ENCODE assay signal across 29 cellular contexts in genomic region chr1:47629201-47629600, GRCh38.
"Had no signal": no experiment of that assay in that cellular context is flagged by ENCODE, and none has a peak within 500 bp of the region (broad histone marks: within the 10 kb centered on the region; RNA-seq: fewer than 3 reads in every experiment).

No MANE protein-coding gene starts in this region.

- H3K9me3 ChIP-seq: left ventricle myocardium inferior, mucosa of descending colon, pancreas, prostate gland, stomach, testis, thyroid gland, transverse colon, upper lobe of left lung, uterus had no signal

- H3K27me3 ChIP-seq: pancreas, testis, thyroid gland, transverse colon, upper lobe of left lung, uterus had no signal

- ATAC-seq: left colon; mucosa of descending colon; naive thymus-derived CD8-positive, alpha-beta T cell; pancreas; right cardiac atrium; sciatic nerve; stimulated activated naive B cell treated with anti-CD40 and anti-IgM and Interleukin-4, amounts not matched to agents 10 μg/mL and 1 μg/mL and 100 μg/mL, for 72 hours; stimulated activated naive CD8-positive, alpha-beta T cell treated with anti-CD3 and anti-CD28 coated beads, Interleukin-15, Interleukin-2, amounts not matched to agents 100 U/mL and 50 U/mL, for 24 hours had no signal

- H3K4me3 ChIP-seq: left ventricle myocardium inferior, lung, mucosa of descending colon, pancreas, prostate gland, skin epidermis, stomach, testis, thyroid gland, transverse colon, upper lobe of left lung, uterus had no signal

- H3K27ac ChIP-seq: left ventricle myocardium inferior, pancreas, prostate gland, skin epidermis, stomach, testis, thyroid gland, transverse colon, upper lobe of left lung, uterus had no signal

- H3K36me3 ChIP-seq: left ventricle myocardium inferior, pancreas, prostate gland, stomach, thyroid gland, transverse colon, upper lobe of left lung, uterus had no signal

- DNase-seq: hypothalamus; immature natural killer cell; kidney; left colon; left ventricle myocardium inferior; mesendoderm; midbrain; mucosa of descending colon; nucleus accumbens; pancreas; retina; right cardiac atrium; stimulated activated CD4-positive, alpha-beta T cell treated with anti-CD3 and anti-CD28 coated beads, Interleukin-12 subunit alpha, Interleukin-12 subunit beta, amount 100 ng/mL, for 4 hours; stimulated activated CD4-positive, alpha-beta T cell treated with anti-CD3 and anti-CD28 coated beads, Interleukin-15, amount 100 ng/mL, for 24 hours; stimulated activated CD4-positive, alpha-beta T cell treated with anti-CD3 and anti-CD28 coated beads, Interleukin-2, amount 100 ng/mL, for 24 hours; stimulated activated CD4-positive, alpha-beta T cell treated with anti-CD3 and anti-CD28 coated beads, Interleukin-4, amount 100 ng/mL, for 1 hour; stimulated activated naive B cell treated with anti-CD40 and anti-IgM and Interleukin-4, amounts not matched to agents 10 μg/mL and 1 μg/mL and 100 μg/mL, for 72 hours; stimulated activated naive CD8-positive, alpha-beta T cell treated with anti-CD3 and anti-CD28 coated beads, Interleukin-15, Interleukin-2, amounts not matched to agents 100 U/mL and 50 U/mL, for 24 hours; thyroid gland; transverse colon; uterus had no signal

- H3K4me1 ChIP-seq: left ventricle myocardium inferior, pancreas, prostate gland, stomach, testis, thyroid gland, transverse colon, upper lobe of left lung, uterus had no signal
